ENCODE assay signal across 11 cellular contexts in the genomic region with DNA sequence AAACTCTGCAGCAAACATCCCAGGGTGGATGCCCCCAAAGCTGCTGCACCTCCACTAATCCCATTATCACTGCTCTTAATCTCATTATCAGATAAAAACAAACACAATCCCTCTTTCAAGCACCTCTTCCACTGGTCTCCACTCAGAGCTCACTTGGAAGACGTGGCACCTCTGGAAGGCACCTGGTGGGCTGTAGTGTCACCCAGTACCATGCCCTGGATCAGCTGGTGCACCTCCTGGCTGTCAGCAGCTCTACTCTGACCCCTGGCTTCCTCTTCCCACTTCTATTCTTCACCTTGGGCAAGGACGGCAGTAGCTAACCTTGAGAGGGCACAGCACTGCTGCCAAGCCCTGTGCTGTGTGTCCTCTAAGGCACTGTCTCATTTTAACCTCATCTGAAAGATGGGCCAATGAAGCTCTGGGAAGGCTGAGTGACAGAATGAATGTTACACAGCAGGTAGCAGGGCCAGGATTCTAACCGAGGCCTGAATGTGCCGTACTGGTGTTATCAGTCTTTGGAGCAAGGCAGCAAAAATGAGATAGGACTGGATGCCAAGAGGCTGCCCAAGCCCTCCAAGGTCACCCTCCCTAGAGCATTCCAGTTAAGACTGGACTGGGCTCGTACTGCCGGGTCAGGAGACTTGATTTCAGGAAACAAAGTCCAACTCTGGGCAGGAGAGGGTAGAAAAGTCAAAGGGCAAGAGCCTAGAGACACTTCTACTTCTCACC. TPM values are rescaled to one million over a fixed set of nuclear protein-coding genes. Genes with fewer than 3 reads are reported as not detected.
DNase-seq lines count a peak whose midpoint lies in the region; ATAC-seq and TF ChIP-seq lines count a peak whose summit lies in the region.
"Had no signal": no experiment of that assay in that cellular context is flagged by ENCODE, and none has a peak within 500 bp of the region (broad histone marks: within the 10 kb centered on the region; RNA-seq: fewer than 3 reads in every experiment).

No MANE protein-coding gene starts in this region.

- peaks cover 81% of the 10 kb centered on the region for H3K4me1 Mint-ChIP-seq in CD14-positive monocyte

- H3K27me3 ChIP-seq in osteoblast (ENCODE audit: insufficient read depth, low read length): no peaks in the 10 kb centered on the region

- ATAC-seq in HG03571 (IDR thresholded peaks at IDR 0.05; ENCODE audit: unreplicated experiment): no peak
- ATAC-seq: HCT116 had no signal

- H3K9me3 ChIP-seq in osteoblast (ENCODE audit: low read depth, low read length): no peaks in the 10 kb centered on the region

- no peaks in the 10 kb centered on the region for H3K36me3 ChIP-seq in osteoblast (ENCODE audit: insufficient read depth, low read length)

- TF ChIP-seq CTCF in CD14-positive monocyte (IDR thresholded peaks at IDR 0.05): no peak
- peak; percentile 5 for TF ChIP-seq CTCF in epithelial cell of proximal tubule (conservative IDR thresholded peaks at IDR 0.05; ENCODE audit: low read depth, low read length)
- no peak for TF ChIP-seq CTCF in osteoblast (IDR thresholded peaks at IDR 0.05; ENCODE audit: extremely low read depth, low read depth, low read length)

- H3K4me2 ChIP-seq in osteoblast (ENCODE audit: insufficient read depth, low read length): no peak overlapping the region

- H3K4me3 ChIP-seq in epithelial cell of proximal tubule (ENCODE audit: low read depth, low read length) (no peak overlapping the region), osteoblast (ENCODE audit: insufficient read depth, low read length) (no peak overlapping the region)
- H3K4me3 ChIP-seq: skin epidermis had no signal

- H3K4me1 ChIP-seq in osteoblast (ENCODE audit: insufficient read depth, low read length): peaks cover 59% of the 10 kb centered on the region

- peaks cover 10 to 11% of the 10 kb centered on the region in 2 donors for H3K36me3 Mint-ChIP-seq in CD14-positive monocyte

- H3K27me3 Mint-ChIP-seq in CD14-positive monocyte (ENCODE audit: low read depth in 3 of 3): peaks cover 0 to 3% (median 1%) of the 10 kb centered on the region in 3 donors

- no peak overlapping the region for H3K4me3 Mint-ChIP-seq in CD14-positive monocyte

- peaks cover 97% of the 10 kb centered on the region for H3K79me2 ChIP-seq in osteoblast (ENCODE audit: insufficient read depth, low read length)

- H3K27ac Mint-ChIP-seq in CD14-positive monocyte: peak overlapping the region in 6 of 7 donors; percentile 33 to 93 (median 77)

- no peak overlapping the region for H2AFZ ChIP-seq in osteoblast (ENCODE audit: low read length)

- peaks cover 88% of the 10 kb centered on the region for H4K20me1 ChIP-seq in osteoblast (ENCODE audit: insufficient read depth, low read length)

- peak overlapping the region; percentile 55 for H3K27ac ChIP-seq in osteoblast (ENCODE audit: low read depth, low read length)

- no peaks in the 10 kb centered on the region for H3K9me3 Mint-ChIP-seq in CD14-positive monocyte

- DNase-seq in CD14-positive monocyte (ENCODE audit: low spot score) (no peak), NCI-H82 treated with DMSO at 0.1 percent for 48 hours (lab: John Stamatoyannopoulos, UW; ENCODE audit: unreplicated experiment) (peak; percentile 98), epithelial cell of proximal tubule (ENCODE audit: low read depth) (no peak), osteoblast (ENCODE audit: insufficient read length, low spot score, missing footprints) (no peak), inferior parietal cortex (ENCODE audit: extremely low spot score) (no peak), anterior cingulate cortex (lab: John Stamatoyannopoulos, UW) (no peak), UCSD-AML1 (lab: John Stamatoyannopoulos, UW; ENCODE audit: unreplicated experiment) (no peak)
- DNase-seq: MV-4-11 had no signal

- intact Hi-C loops in CD14-positive monocyte (cut with micrococcal nuclease): no loop called here

RNA-seq across cellular contexts. Expression of a gene that starts 7.4 kb away (rescaled TPM):
- polyA plus RNA-seq in CD14-positive monocyte: 1 to 10 TPM; 3.7 to 4.2 TPM
- total RNA-seq in epithelial cell of proximal tubule (14.7 and 18.9 TPM in 2 replicates), osteoblast (25.0 and 25.7 TPM in 2 replicates)

RNA-seq across cellular contexts. Expression of a gene that starts 54.6 kb away (rescaled TPM):
- polyA plus RNA-seq in CD14-positive monocyte: 10 to 100 TPM in 1 of 2 donors, 1 to 10 TPM in 1; 8.0 to 12.3 TPM
- total RNA-seq in epithelial cell of proximal tubule (14.1 and 23.8 TPM in 2 replicates), osteoblast (18.1 and 18.6 TPM in 2 replicates)
